ENCODE assay signal across 16 cellular contexts in genomic region chr16:68736561-68736960, GRCh38. TPM values are rescaled to one million over a fixed set of nuclear protein-coding genes. Genes with fewer than 3 reads are reported as not detected.
DNase-seq lines count a peak whose midpoint lies in the region; ATAC-seq, FAIRE-seq and TF ChIP-seq lines count a peak whose summit lies in the region.
"Had no signal": no experiment of that assay in that cellular context is flagged by ENCODE, and none has a peak within 500 bp of the region (broad histone marks: within the 10 kb centered on the region; RNA-seq: fewer than 3 reads in every experiment).

No MANE protein-coding gene starts in this region.

- H3K27me3 ChIP-seq in HepG2 (ENCODE audit: control insufficient read depth in 1 of 2, insufficient read depth in 2 of 2, low read length in 2 of 2) (peaks cover 1 to 26% of the 10 kb centered on the region in 2 experiments; a peak in 3 of 5 replicates), right lobe of liver (no peaks in the 10 kb centered on the region), GM12878 (replicated peaks in 1 of 2; ENCODE audit: control insufficient read depth in 2 of 2, insufficient read depth in 2 of 2, low read length in 1 of 2) (no peaks in the 10 kb centered on the region; a peak in 1 of 4 replicates), mucosa of stomach (ENCODE audit: control insufficient read depth, insufficient read depth, low read length) (peaks cover 14% of the 10 kb centered on the region), upper lobe of left lung (peaks cover 0 to 20% (median 9%) of the 10 kb centered on the region in 4 donors)
- H3K27me3 ChIP-seq: SJCRH30 had no signal

- no peak overlapping the region for H2AFZ ChIP-seq in HepG2 (ENCODE audit: low read length)
- H2AFZ ChIP-seq in GM12878 (ENCODE audit: control insufficient read depth, low read depth, low read length): no peak overlapping the region

- H4K20me1 ChIP-seq in HepG2 (ENCODE audit: insufficient read depth, low read length) (no peaks in the 10 kb centered on the region), GM12878 (ENCODE audit: control insufficient read depth, insufficient read depth) (no peaks in the 10 kb centered on the region)

- no peaks in the 10 kb centered on the region for H3K79me2 ChIP-seq in HepG2 (ENCODE audit: insufficient read depth, low read length)
- no peaks in the 10 kb centered on the region for H3K79me2 ChIP-seq in GM12878 (ENCODE audit: control insufficient read depth, insufficient read depth, low read length)

- H3K9ac ChIP-seq in HepG2 (ENCODE audit: insufficient read depth, low read depth, low read length): no peak overlapping the region
- H3K9ac ChIP-seq in GM12878 (ENCODE audit: control insufficient read depth, insufficient read depth, low read length): no peak overlapping the region
- H3K9ac ChIP-seq in mucosa of stomach (ENCODE audit: low read length): no peak overlapping the region

- RAD21 ChIA-PET in GM12878 (lab: Charles Lee; ENCODE audit: unreplicated experiment): interaction anchor here (1.3 kb wide), 1 partner anchor 18 kb away, joined by 3 read pairs; no protein-coding TSS in a partner anchor

- TF ChIP-seq EP300 in HepG2 (IDR thresholded peaks at IDR 0.05; ENCODE audit: low read depth in 2 of 2, low read length in 2 of 2) (no peak), HepG2 (CRISPR knock-in tag; IDR thresholded peaks at IDR 0.05; ENCODE audit: borderline replicate concordance) (no peak), GM12878 (IDR thresholded peaks at IDR 0.05; ENCODE audit: borderline replicate concordance in 1 of 2, control insufficient read depth in 1 of 2, low read depth in 2 of 2, low read length in 2 of 2) (no peak), upper lobe of left lung (IDR thresholded peaks at IDR 0.05) (no peak)

- H3K4me3 ChIP-seq in HepG2 (replicated peaks in 1 of 3; ENCODE audit: insufficient read depth in 1 of 3, low read depth in 2 of 3, low read length in 3 of 3) (no peak overlapping the region), right lobe of liver (no peak overlapping the region), GM12878 (no peak overlapping the region), mucosa of stomach (ENCODE audit: low read length) (peak overlapping the region; percentile 4), upper lobe of left lung (peak overlapping the region in 3 of 4 donors; percentile 54 to 63 (median 54))
- H3K4me3 ChIP-seq: SJCRH30 had no signal

- H3K4me1 ChIP-seq in HepG2 (ENCODE audit: insufficient read depth, low read length): peaks cover 91% of the 10 kb centered on the region
- H3K4me1 ChIP-seq in right lobe of liver: peaks cover 0 to 35% (median 15%) of the 10 kb centered on the region in 4 donors
- peaks cover 20% of the 10 kb centered on the region for H3K4me1 ChIP-seq in GM12878 (ENCODE audit: control insufficient read depth, insufficient read depth, low read length)
- H3K4me1 ChIP-seq in mucosa of stomach (ENCODE audit: control insufficient read depth, insufficient read depth, low read length): peaks cover 36% of the 10 kb centered on the region
- H3K4me1 ChIP-seq in upper lobe of left lung: peaks cover 8 to 44% (median 23%) of the 10 kb centered on the region in 4 donors
- H3K4me1 ChIP-seq: gastrocnemius medialis had no signal

- 77% methylated on average over 12 of the region's 12 CpGs for WGBS in HepG2 (ENCODE audit: low lambda C conversion rate)
- WGBS in right lobe of liver (ENCODE audit: insufficient coverage, low coverage, low lambda C conversion rate, missing lambda C conversion rate): 86% methylated on average over 7 of the region's 12 CpGs
- whole genome bisulfite sequencing in GM12878 (ENCODE audit: insufficient coverage, insufficient replicate concordance, low lambda C conversion rate, missing lambda C conversion rate): 92% methylated on average over 12 of the region's 12 CpGs
- WGBS in upper lobe of left lung, 2 donors: 80 to 89% methylated on average over 12 of the region's 12 CpGs

- SMC1A ChIA-PET in GM12878 (lab: Charles Lee; ENCODE audit: uncharacterized antibody, unreplicated experiment): interaction anchor here (2.4 kb wide), 1 partner anchor 17 kb away, joined by 7 read pairs; no protein-coding TSS in a partner anchor

- DNase-seq in HepG2 (ENCODE audit: low spot score) (no peak), right lobe of liver (no peak), GM12878 (ENCODE audit: low read depth, low spot score) (no peak), upper lobe of left lung (no peak)
- DNase-seq in activated CD8-positive, alpha-beta memory T cell treated with anti-CD3 and anti-CD28 coated beads for 24 hours: no peak
- DNase-seq: gastrocnemius medialis, Kasumi-1, kidney glomerular epithelial cell, NCI-H187 treated with DMSO at 0.1 percent for 48 hours, NCI-H82, SJCRH30 had no signal

- CTCF ChIA-PET in HepG2 (lab: Yijun Ruan, JAX; ENCODE audit: low intra/inter-chr PET ratio, low total read pairs): no interaction called here
- CTCF ChIA-PET in GM12878 (lab: Yijun Ruan, JAX): interaction anchor here (0.7 kb wide), 1 partner anchor 33 kb away, joined by 3 read pairs; no protein-coding TSS in a partner anchor

- in situ Hi-C loops in HepG2 (cut with HindIII; ENCODE audit: extremely low pct_ligation_motif_present, low pct_unique_long_range_greater_than_20kb) (no loop called here), GM12878 (cut with MboI) (no loop called here)

- intact Hi-C loops in HepG2 (cut with micrococcal nuclease; ENCODE audit: unreplicated experiment) (loop anchor here (5.0 kb wide), 1 partner anchor 1764 kb away; no protein-coding TSS in a partner anchor), right lobe of liver (cut with DNase I) (loop anchor here (10.0 kb wide), 1 partner anchor 48 kb away; no protein-coding TSS in a partner anchor), GM12878 (cut with micrococcal nuclease; ENCODE audit: unreplicated experiment) (no loop called here)

- FAIRE-seq in HepG2 (lab: Jason Lieb, UNC): no peak
- no peak for FAIRE-seq in GM12878 (lab: Jason Lieb, UNC)

- H3K9me3 ChIP-seq in HepG2 (ENCODE audit: low read length): no peaks in the 10 kb centered on the region
- H3K9me3 ChIP-seq in right lobe of liver: no peaks in the 10 kb centered on the region
- H3K9me3 ChIP-seq in GM12878 (replicated peaks; ENCODE audit: control insufficient read depth, insufficient read depth, low read length): no peaks in the 10 kb centered on the region; the same call in 2 of the 3 replicates
- no peaks in the 10 kb centered on the region for H3K9me3 ChIP-seq in mucosa of stomach (ENCODE audit: control insufficient read depth, low read length)
- H3K9me3 ChIP-seq in upper lobe of left lung: no peaks in the 10 kb centered on the region
- H3K9me3 ChIP-seq: gastrocnemius medialis, neutrophil, SJCRH30 had no signal

- no peak for ATAC-seq in HepG2
- ATAC-seq in right lobe of liver: no peak
- no peak for ATAC-seq in GM12878
- ATAC-seq in upper lobe of left lung (ENCODE audit: low FRiP score in 2 of 2): no peak
- ATAC-seq in HG03521 (IDR thresholded peaks at IDR 0.05; ENCODE audit: unreplicated experiment): no peak
- ATAC-seq in GM21737 (IDR thresholded peaks at IDR 0.05; ENCODE audit: unreplicated experiment): no peak
- ATAC-seq: gastrocnemius medialis had no signal

- TF ChIP-seq CTCF in HepG2 (CRISPR knock-in tag; IDR thresholded peaks at IDR 0.05) (no peak; the same call in 1 of the 2 replicates), right lobe of liver (IDR thresholded peaks at IDR 0.05) (no peak), GM12878 (IDR thresholded peaks at IDR 0.05 in 2 of 3, conservative IDR thresholded peaks at IDR 0.05 in 1 of 3; ENCODE audit: control insufficient read depth in 2 of 3, extremely low read depth in 1 of 3, insufficient read depth in 1 of 3, low read depth in 3 of 3, low read length in 3 of 3) (no peak), upper lobe of left lung (IDR thresholded peaks at IDR 0.05) (no peak)

- POLR2A ChIA-PET in HepG2 (lab: Yijun Ruan, JAX) (interaction anchor here (7.0 kb wide), 1 partner anchor 56 kb away, joined by 134 read pairs; no protein-coding TSS in a partner anchor), GM12878 (lab: Charles Lee) (no interaction called here)

- BruUV-seq in HepG2 (replicated peaks; lab: Mats Ljungman, UMichigan) (no TSS peak), GM12878 (replicated peaks; lab: Mats Ljungman, UMichigan) (no TSS peak)

- H3K27ac ChIP-seq in HepG2 (ENCODE audit: extremely low read length, insufficient read depth, low read length) (no peak overlapping the region), right lobe of liver (no peak overlapping the region), GM12878 (ENCODE audit: control insufficient read depth, insufficient read depth) (no peak overlapping the region), upper lobe of left lung (no peak overlapping the region)
- H3K27ac ChIP-seq: gastrocnemius medialis, neutrophil, SJCRH30 had no signal

- no peaks in the 10 kb centered on the region for H3K36me3 ChIP-seq in HepG2 (replicated peaks in 1 of 2; ENCODE audit: control insufficient read depth in 1 of 2, insufficient read depth in 2 of 2, low read length in 2 of 2)
- H3K36me3 ChIP-seq in right lobe of liver: no peaks in the 10 kb centered on the region
- no peaks in the 10 kb centered on the region for H3K36me3 ChIP-seq in GM12878 (ENCODE audit: control insufficient read depth in 2 of 2, insufficient read depth in 2 of 2, low read length in 1 of 2)
- H3K36me3 ChIP-seq in mucosa of stomach (ENCODE audit: control insufficient read depth, insufficient read depth, low read length): no peaks in the 10 kb centered on the region
- H3K36me3 ChIP-seq in upper lobe of left lung: no peaks in the 10 kb centered on the region
- H3K36me3 ChIP-seq: gastrocnemius medialis, neutrophil, SJCRH30 had no signal

- H3K4me2 ChIP-seq in HepG2 (ENCODE audit: low read depth, low read length) (0 out of 2 replicates have a peak overlapping the region, but pooled peaks have one; percentile 86), GM12878 (ENCODE audit: control insufficient read depth, insufficient read depth) (0 out of 2 replicates have a peak overlapping the region, but pooled peaks have one; percentile 65)

- TF ChIP-seq RAD21 in HepG2 (CRISPR knock-in tag; IDR thresholded peaks at IDR 0.05): no peak
- no peak for TF ChIP-seq RAD21 in GM12878 (IDR thresholded peaks at IDR 0.05; ENCODE audit: insufficient read depth, low read depth, low read length)

- TF ChIP-seq POLR2A in HepG2 (IDR thresholded peaks at IDR 0.05; ENCODE audit: insufficient read depth in 1 of 2, low read depth in 2 of 2, low read length in 2 of 2) (no peak), right lobe of liver (IDR thresholded peaks at IDR 0.05) (no peak), GM12878 (IDR thresholded peaks at IDR 0.05; ENCODE audit: low read depth, low read length) (no peak), upper lobe of left lung (IDR thresholded peaks at IDR 0.05) (no peak)

RNA-seq across cellular contexts. Expression of gene CDH1, which starts 0.5 kb away (rescaled TPM):
- total RNA-seq in HepG2 (2016; rRNA removed; fragmentation: Illumina TruSeq; extraction: Trizol) (0.70 and 0.95 TPM in 2 replicates), right lobe of liver (100 to 1,000 TPM in 1 of 6 experiments, 10 to 100 TPM in 5; 54.3 to 130 (median 76.5) TPM), GM12878 (2014; rRNA removed) (17.8 and 18.4 TPM in 2 replicates), GM12878 (2014; rRNA removed; fragmentation: Illumina TruSeq; extraction: Trizol) (19.6 and 22.2 TPM in 2 replicates), GM12878 (2021) (30.6 and 42.7 TPM in 2 replicates), upper lobe of left lung (100 to 1,000 TPM in 5 of 6 donors, 10 to 100 TPM in 1; 99.5 to 174 (median 132) TPM)
- 0.10 and 0.18 TPM in 2 replicates for total RNA-seq in HepG2 (2016; cell fraction: cytosol; rRNA removed; fragmentation: Illumina TruSeq; extraction: Trizol; ENCODE audit: low read depth)
- 0.51 and 1.0 TPM in 2 replicates for total RNA-seq in HepG2 (2016; cell fraction: insoluble cytoplasmic fraction; rRNA removed; fragmentation: Illumina TruSeq; extraction: Trizol)
- 0.17 and 0.31 TPM in 2 replicates for total RNA-seq in HepG2 (2016; cell fraction: membrane; rRNA removed; fragmentation: Illumina TruSeq; extraction: Trizol)
- 1.9 and 2.1 TPM in 2 replicates for total RNA-seq in HepG2 (2016; cell fraction: nucleus; rRNA removed; fragmentation: Illumina TruSeq; extraction: Trizol)
- polyA plus RNA-seq in HepG2 (2011; rRNA removed) (9.8 and 10.0 TPM in 2 replicates), GM12878 (2011; rRNA removed) (1.2 and 2.2 TPM in 2 replicates), GM12878 (2014; fragmentation: Illumina TruSeq; extraction: Trizol) (25.9 and 30.8 TPM in 2 replicates), GM12878 (2014; fragmentation: Nextera tagmentation; extraction: Ambion mirVana) (10 to 100 TPM in 1 of 2 experiments, 1 to 10 TPM in 1; 6.7 to 10.9 TPM), GM12878 (2014; rRNA removed) (24.4 and 28.8 TPM in 2 replicates), GM12878 (2016; fragmentation: Nextera tagmentation; extraction: Ambion mirVana) (10 to 100 TPM; 13.8 to 17.0 TPM)
- 3.0 and 7.2 TPM in 2 replicates for polyA plus RNA-seq in HepG2 (2011; cell fraction: cytosol; rRNA removed)
- 4.1 and 7.8 TPM in 2 replicates for polyA plus RNA-seq in HepG2 (2011; cell fraction: nucleus; rRNA removed)
- 25.1 and 45.8 TPM in 2 replicates for polyA plus RNA-seq in HepG2 (2012)
- 0.11 and 0.24 TPM in 2 replicates for polyA plus RNA-seq in HepG2 (2016; cell fraction: cytosol; fragmentation: Illumina TruSeq; extraction: Trizol; ENCODE audit: low read depth)
- polyA plus RNA-seq in HepG2 (2016; cell fraction: insoluble cytoplasmic fraction; fragmentation: Illumina TruSeq; extraction: Trizol; ENCODE audit: low read depth): 0.56 and 1.3 TPM in 2 replicates
- polyA plus RNA-seq in HepG2 (2016; cell fraction: membrane; fragmentation: Illumina TruSeq; extraction: Trizol; ENCODE audit: low read depth): 0.18 and 0.21 TPM in 2 replicates
- polyA plus RNA-seq in HepG2 (2016; cell fraction: nucleus; fragmentation: Illumina TruSeq; extraction: Trizol; ENCODE audit: insufficient read depth, low read depth): 2.6 and 4.5 TPM in 2 replicates
- 1.1 and 21.8 TPM in 2 replicates for polyA minus RNA-seq in HepG2 (2011; rRNA and poly(A)+ RNA removed; ENCODE audit: low replicate concordance)
- 16.0 and 28.9 TPM in 2 replicates for polyA minus RNA-seq in HepG2 (2011; cell fraction: cytosol; rRNA and poly(A)+ RNA removed)
- 5.7 and 10.7 TPM in 2 replicates for polyA minus RNA-seq in HepG2 (2011; cell fraction: nucleus; rRNA and poly(A)+ RNA removed)
- 15.2 and 16.3 TPM in 2 replicates for total RNA-seq in GM12878 (2013; cell fraction: nucleolus; rRNA removed)
- polyA plus RNA-seq in GM12878 (2011; ENCODE audit: low read depth): 1.6 TPM
- polyA plus RNA-seq in GM12878 (2011; cell fraction: cytosol; rRNA removed): 1.1 and 1.9 TPM in 2 replicates
- polyA plus RNA-seq in GM12878 (2011; cell fraction: nucleus; rRNA removed): 0.82 and 2.1 TPM in 2 replicates
- polyA plus RNA-seq in GM12878 (2012): 3.8 and 4.0 TPM in 2 replicates
- polyA minus RNA-seq in GM12878 (2011; rRNA and poly(A)+ RNA removed): 2.9 and 10.7 TPM in 2 replicates
- polyA minus RNA-seq in GM12878 (2011; cell fraction: cytosol; rRNA and poly(A)+ RNA removed): 3.1 and 3.3 TPM in 2 replicates
- polyA minus RNA-seq in GM12878 (2011; cell fraction: nucleus; rRNA and poly(A)+ RNA removed): 0.24 and 1.6 TPM in 2 replicates
- total RNA-seq: dermis microvascular lymphatic vessel endothelial cell, SJCRH30 had no signal

Comparison
In these comparisons a context has a peak if more than half of its experiments do, and no peak if none do; other contexts are left out.
1. RNA of gene CDH1, which starts 0.5 kb away (total RNA-seq): 99.5 to 174 TPM in upper lobe of left lung, 54.3 to 130 TPM in right lobe of liver and 15.2 to 42.7 TPM in GM12878; 0.10 to 2.1 TPM in HepG2; every median in the first group is over 4 times any median in the second.
2. H3K4me3 ChIP-seq: peak in mucosa of stomach (single experiment) and upper lobe of left lung (3 of 4); none in HepG2 (0 of 3), right lobe of liver (0 of 3) and GM12878 (single experiment).